23 cellular contexts compared by ENCODE assay signal in the genomic region with DNA sequence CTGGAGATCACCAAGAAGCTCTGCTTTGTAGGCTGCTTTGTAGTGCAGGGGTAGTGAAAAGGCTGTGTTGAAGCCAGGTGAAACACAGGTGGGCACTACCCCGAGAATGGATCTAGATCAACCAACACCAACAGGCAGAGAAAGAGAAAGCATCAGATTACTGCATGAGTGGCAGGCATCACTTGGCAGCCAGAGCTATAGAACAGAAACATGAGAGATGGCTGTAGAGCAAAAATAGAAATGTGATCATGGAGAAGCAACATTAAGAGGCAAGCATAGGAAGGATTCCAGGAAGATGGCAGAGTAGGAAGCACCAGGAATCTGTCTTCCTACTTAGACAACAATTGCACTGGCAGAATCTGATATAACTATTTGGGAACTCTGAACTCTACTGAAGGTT.
"Had no signal": no experiment of that assay in that cellular context is flagged by ENCODE, and none has a peak within 500 bp of the region (broad histone marks: within the 10 kb centered on the region; RNA-seq: fewer than 3 reads in every experiment).

No MANE protein-coding gene starts in this region.

- H3K9me3 Mint-ChIP-seq: natural killer cell treated with Interleukin-12 subunit alpha and Interleukin-12 subunit beta and Interleukin-15 and Interleukin-18, amount 100 ng/mL, for 72 hours; type B pancreatic cell had no signal

- H3K4me3 Mint-ChIP-seq: mesothelial cell of epicardium; natural killer cell treated with Interleukin-12 subunit alpha and Interleukin-12 subunit beta and Interleukin-15 and Interleukin-18, amount 100 ng/mL, for 72 hours; neural crest cell; stimulated activated memory B cell treated with anti-CD40 and anti-IgM and Interleukin-4, amounts not matched to agents 10 μg/mL and 1 μg/mL and 100 μg/mL, for 72 hours; type B pancreatic cell had no signal

- H3K27ac ChIP-seq: dorsolateral prefrontal cortex, lower lobe of right lung, neutrophil, prostate gland, sigmoid colon, skin epidermis, spleen, testis, tibial artery had no signal

- H3K4me1 Mint-ChIP-seq: mesothelial cell of epicardium; stimulated activated memory B cell treated with anti-CD40 and anti-IgM and Interleukin-4, amounts not matched to agents 10 μg/mL and 1 μg/mL and 100 μg/mL, for 72 hours had no signal

- H3K36me3 Mint-ChIP-seq: mesothelial cell of epicardium; natural killer cell treated with Interleukin-12 subunit alpha and Interleukin-12 subunit beta and Interleukin-15 and Interleukin-18, amount 100 ng/mL, for 72 hours; stimulated activated memory B cell treated with anti-CD40 and anti-IgM and Interleukin-4, amounts not matched to agents 10 μg/mL and 1 μg/mL and 100 μg/mL, for 72 hours; type B pancreatic cell had no signal

- H3K4me3 ChIP-seq: dorsolateral prefrontal cortex, lower lobe of right lung, mucosa of descending colon, prostate gland, sigmoid colon, skin epidermis, spleen, testis, tibial artery had no signal

- ATAC-seq: left ventricle myocardium superior; lower lobe of right lung; mucosa of descending colon; natural killer cell treated with Interleukin-12 subunit alpha and Interleukin-12 subunit beta and Interleukin-15 and Interleukin-18, amount 100 ng/mL, for 72 hours; right cardiac atrium; stimulated activated memory B cell treated with anti-CD40 and anti-IgM and Interleukin-4, amounts not matched to agents 10 μg/mL and 1 μg/mL and 100 μg/mL, for 72 hours; stimulated activated naive CD8-positive, alpha-beta T cell treated with anti-CD3 and anti-CD28 coated beads, Interleukin-15, Interleukin-2, amounts not matched to agents 100 U/mL and 50 U/mL, for 24 hours had no signal

- H3K36me3 ChIP-seq: lower lobe of right lung, neutrophil, prostate gland, sigmoid colon, spleen, tibial artery had no signal

- H3K27me3 Mint-ChIP-seq: type B pancreatic cell had no signal

- H3K4me1 ChIP-seq: lower lobe of right lung, prostate gland, sigmoid colon, spleen, testis, tibial artery had no signal

- H3K27me3 ChIP-seq: dorsolateral prefrontal cortex, neutrophil, sigmoid colon, spleen, testis, tibial artery had no signal

- H3K9me3 ChIP-seq: lower lobe of right lung, mucosa of descending colon, neutrophil, prostate gland, sigmoid colon, spleen, testis, tibial artery had no signal

- DNase-seq: dorsolateral prefrontal cortex; effector CD4-positive, alpha-beta T cell; head of caudate nucleus; left ventricle myocardium superior; lower lobe of right lung; mesenchymal stem cell; mucosa of descending colon; right cardiac atrium; sigmoid colon; spleen; stimulated activated CD4-positive, alpha-beta T cell treated with anti-CD3 and anti-CD28 coated beads, Interleukin-4, amount 100 ng/mL, for 4 hours; stimulated activated naive CD8-positive, alpha-beta T cell treated with anti-CD3 and anti-CD28 coated beads, Interleukin-15, Interleukin-2, amounts not matched to agents 100 U/mL and 50 U/mL, for 24 hours; substantia nigra; testis; tibial artery had no signal

- H3K27ac Mint-ChIP-seq: mesothelial cell of epicardium; natural killer cell treated with Interleukin-12 subunit alpha and Interleukin-12 subunit beta and Interleukin-15 and Interleukin-18, amount 100 ng/mL, for 72 hours; stimulated activated memory B cell treated with anti-CD40 and anti-IgM and Interleukin-4, amounts not matched to agents 10 μg/mL and 1 μg/mL and 100 μg/mL, for 72 hours; type B pancreatic cell had no signal
